ENCODE assay signal across 11 cellular contexts in the genomic region with DNA sequence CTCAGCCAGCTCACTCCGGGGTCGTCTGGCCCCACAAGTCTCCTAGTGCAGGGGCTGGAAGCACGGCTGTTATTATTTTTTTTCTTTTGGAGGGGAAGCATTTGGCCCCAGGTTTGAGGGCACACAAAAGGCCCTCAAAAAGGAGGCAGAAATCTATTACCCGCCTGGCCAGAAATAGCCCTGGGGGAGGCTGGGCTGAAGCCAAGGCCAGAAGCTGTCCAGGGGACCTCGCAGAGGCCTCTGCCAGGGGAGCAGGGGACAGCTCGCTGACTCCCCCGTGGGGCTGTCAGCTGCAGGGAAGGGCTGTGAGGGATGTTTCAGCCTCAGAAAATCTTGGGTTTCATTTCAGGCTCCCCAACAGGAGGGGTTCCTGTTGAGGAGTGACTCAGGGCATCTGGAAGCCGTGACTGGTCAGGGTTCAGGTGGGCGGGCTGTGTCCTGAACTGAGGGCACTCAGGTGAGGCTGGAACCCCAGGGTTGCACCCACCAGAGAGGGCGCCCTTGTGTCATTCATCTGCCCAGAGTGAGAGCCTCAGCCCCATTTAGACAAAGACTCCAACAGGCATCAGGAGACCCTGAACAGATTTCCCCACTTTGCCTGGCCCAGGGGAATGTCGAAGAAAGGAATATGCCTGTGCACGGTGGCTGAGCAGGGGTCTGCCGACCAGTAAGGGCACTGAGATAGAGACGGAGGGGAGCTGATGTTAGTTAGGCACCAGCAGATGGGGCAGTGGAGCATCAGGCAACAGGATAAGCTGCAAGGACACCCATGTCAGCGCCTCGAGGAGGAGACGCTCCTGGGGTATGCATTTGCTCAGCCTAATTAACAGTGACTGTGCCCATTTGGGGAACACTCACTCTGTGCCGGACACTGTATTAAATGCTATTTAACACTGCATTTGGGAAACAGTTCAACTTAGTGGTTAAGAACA. TPM values are rescaled to one million over a fixed set of nuclear protein-coding genes. Genes with fewer than 3 reads are reported as not detected.
DNase-seq lines count a peak whose midpoint lies in the region; ATAC-seq and TF ChIP-seq lines count a peak whose summit lies in the region.
"Had no signal": no experiment of that assay in that cellular context is flagged by ENCODE, and none has a peak within 500 bp of the region (broad histone marks: within the 10 kb centered on the region; RNA-seq: fewer than 3 reads in every experiment).

No MANE protein-coding gene starts in this region.

- no peaks in the 10 kb centered on the region for H3K4me1 ChIP-seq in mesenchymal stem cell (ENCODE audit: control insufficient read depth, insufficient read depth, low read depth, low read length)

- H2AK5ac ChIP-seq in mesenchymal stem cell (ENCODE audit: low read length, severe bottlenecking), result no peak overlapping the region

- H3K9ac ChIP-seq in mesenchymal stem cell (ENCODE audit: low read length), result no peak overlapping the region

- no peak overlapping the region for H3K23ac ChIP-seq in mesenchymal stem cell (ENCODE audit: low read length in 2 of 2)

- no peak overlapping the region for H3K18ac ChIP-seq in mesenchymal stem cell (ENCODE audit: low read depth in 1 of 2, low read length in 2 of 2)

- no peak overlapping the region for H3K4me2 ChIP-seq in mesenchymal stem cell (ENCODE audit: low read length, poor library complexity, severe bottlenecking)

- 63% methylated on average over 18 of the region's 18 CpGs for WGBS in mesenchymal stem cell

- peak; percentile 33 for DNase-seq in ELF-1 (ENCODE audit: low read depth, low spot score)
- peak; percentile 82 for DNase-seq in HuH-7.5 (ENCODE audit: low spot score)
- DNase-seq in left lobe of liver (ENCODE audit: low spot score), result no peak
- DNase-seq in activated naive CD4-positive, alpha-beta T cell (lab: John Stamatoyannopoulos, UW), result no peak
- no peak for DNase-seq in 8988T
- DNase-seq in midbrain (lab: John Stamatoyannopoulos, UW), result no peak
- DNase-seq in mesenchymal stem cell, result no peak
- DNase-seq: NCI-H1092 had no signal

- H2BK5ac ChIP-seq in mesenchymal stem cell (ENCODE audit: low read depth, low read length, poor library complexity, severe bottlenecking), result no peak overlapping the region

- H2BK15ac ChIP-seq in mesenchymal stem cell (ENCODE audit: low read depth, poor library complexity, severe bottlenecking), result no peak overlapping the region

- H3K4me1 Mint-ChIP-seq in brain, result no peaks in the 10 kb centered on the region

- no peaks in the 10 kb centered on the region for H3K79me1 ChIP-seq in mesenchymal stem cell (replicated peaks; ENCODE audit: low read length, poor library complexity, severe bottlenecking)

- H3K14ac ChIP-seq in mesenchymal stem cell (ENCODE audit: low read length in 2 of 2), result no peak overlapping the region

- H3K9me3 ChIP-seq in mesenchymal stem cell (ENCODE audit: control insufficient read depth, low read length), result peaks cover 8% of the 10 kb centered on the region

- ATAC-seq in left lobe of liver, result peak; percentile 31

- no peaks in the 10 kb centered on the region for H3K36me3 Mint-ChIP-seq in brain

- peaks cover 0 to 75% of the 10 kb centered on the region in 2 experiments for H3K27me3 ChIP-seq in mesenchymal stem cell (ENCODE audit: control insufficient read depth in 1 of 2, insufficient read depth in 1 of 2, low read length in 2 of 2)

- no peaks in the 10 kb centered on the region for H3K36me3 ChIP-seq in mesenchymal stem cell (ENCODE audit: control insufficient read depth in 1 of 2, insufficient read depth in 2 of 2, low read depth in 1 of 2, low read length in 2 of 2)

- H4K91ac ChIP-seq in mesenchymal stem cell (ENCODE audit: low read length), result no peak overlapping the region

- no peak overlapping the region for H3K4me3 Mint-ChIP-seq in brain
- H3K4me3 Mint-ChIP-seq: T-helper 1 cell treated with Interleukin-12 subunit alpha and Interleukin-12 subunit beta and Interleukin-4 antibody, amounts not matched to agents 30 μg/mL and 1 μg/mL, for 36 hours had no signal

- H2AFZ ChIP-seq in mesenchymal stem cell (ENCODE audit: low read depth, low read length), result no peak overlapping the region

- no peak overlapping the region for H2BK12ac ChIP-seq in mesenchymal stem cell (ENCODE audit: low read length in 2 of 2)

- peaks cover 0 to 3% (median 2%) of the 10 kb centered on the region in 5 experiments for H3K9me3 Mint-ChIP-seq in brain
- H3K9me3 Mint-ChIP-seq: T-helper 1 cell treated with Interleukin-12 subunit alpha and Interleukin-12 subunit beta and Interleukin-4 antibody, amounts not matched to agents 30 μg/mL and 1 μg/mL, for 36 hours had no signal

- TF ChIP-seq CTCF in brain (conservative IDR thresholded peaks at IDR 0.05), result peak in 1 of 2 experiments; percentile 48

- no peak overlapping the region for H3K27ac ChIP-seq in mesenchymal stem cell (ENCODE audit: low read length, poor library complexity, severe bottlenecking)

- H2BK120ac ChIP-seq in mesenchymal stem cell (ENCODE audit: low read depth, low read length), result no peak overlapping the region

- peaks cover 26% of the 10 kb centered on the region for H3K27me3 Mint-ChIP-seq in brain

- H3K4me3 ChIP-seq in mesenchymal stem cell (ENCODE audit: insufficient read depth in 1 of 2, low read depth in 1 of 2, low read length in 2 of 2), result peak overlapping the region in 1 of 2 experiments; percentile 24

- H3K27ac Mint-ChIP-seq in brain, result peak overlapping the region in 4 of 5 experiments; percentile 28 to 76 (median 50)
- H3K27ac Mint-ChIP-seq: T-helper 1 cell treated with Interleukin-12 subunit alpha and Interleukin-12 subunit beta and Interleukin-4 antibody, amounts not matched to agents 30 μg/mL and 1 μg/mL, for 36 hours had no signal

- H4K8ac ChIP-seq in mesenchymal stem cell (ENCODE audit: low read length), result no peak overlapping the region

- no peak overlapping the region for H3K4ac ChIP-seq in mesenchymal stem cell (ENCODE audit: low read depth in 1 of 2, low read length in 2 of 2)

RNA-seq across cellular contexts. Expression of a gene that starts 43.5 kb away (rescaled TPM):
- polyA plus RNA-seq in brain (ENCODE audit: insufficient read depth, low read depth, low replicate concordance), result 10.3 TPM
- 0.13 TPM for total RNA-seq in left lobe of liver
- not detected for polyA plus RNA-seq in mesenchymal stem cell (2013, experiment 1 of 2)
- not detected for polyA plus RNA-seq in mesenchymal stem cell (2013, experiment 2 of 2)
- total RNA-seq: lung microvascular endothelial cell had no signal

Comparison
In these comparisons a context has a peak if more than half of its experiments do, and no peak if none do; other contexts are left out.
1. DNase-seq: peak in ELF-1 (single experiment) and HuH-7.5 (single experiment); none in left lobe of liver (single experiment), activated naive CD4-positive, alpha-beta T cell (0 of 4), 8988T (single experiment), midbrain (single experiment) and mesenchymal stem cell (single experiment).